3 cellular contexts compared by ENCODE assay signal in the genomic region with DNA sequence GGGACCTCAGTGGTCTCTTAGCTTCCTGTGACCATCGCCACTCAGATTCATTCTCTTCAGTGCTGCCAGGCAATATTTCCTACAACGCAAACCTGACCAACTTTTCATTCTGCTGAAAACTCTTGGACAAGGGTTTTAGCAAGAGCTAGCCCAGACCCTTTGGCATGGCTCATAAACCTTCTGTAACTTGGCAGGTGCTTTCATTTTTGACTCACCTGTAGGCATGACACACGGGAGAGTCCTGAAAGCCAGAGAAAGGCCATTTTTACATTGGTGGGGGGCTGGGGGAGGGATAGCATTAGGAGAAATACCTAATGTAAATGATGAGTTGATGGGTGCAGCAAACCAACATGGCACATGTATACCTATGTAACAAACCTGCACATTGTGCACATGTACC. TPM values are rescaled to one million over a fixed set of nuclear protein-coding genes. Genes with fewer than 3 reads are reported as not detected.
"Had no signal": no experiment of that assay in that cellular context is flagged by ENCODE, and none has a peak within 500 bp of the region (broad histone marks: within the 10 kb centered on the region; RNA-seq: fewer than 3 reads in every experiment).

No MANE protein-coding gene starts in this region.

RNA-seq across cellular contexts. Expression of gene NRN1, which starts 38.7 kb away (rescaled TPM):
- total RNA-seq: natural killer cell, progenitor cell of endocrine pancreas, smooth muscle cell had no signal
